Comparison of ENCODE assay signal across 8 cellular contexts in the genomic region with DNA sequence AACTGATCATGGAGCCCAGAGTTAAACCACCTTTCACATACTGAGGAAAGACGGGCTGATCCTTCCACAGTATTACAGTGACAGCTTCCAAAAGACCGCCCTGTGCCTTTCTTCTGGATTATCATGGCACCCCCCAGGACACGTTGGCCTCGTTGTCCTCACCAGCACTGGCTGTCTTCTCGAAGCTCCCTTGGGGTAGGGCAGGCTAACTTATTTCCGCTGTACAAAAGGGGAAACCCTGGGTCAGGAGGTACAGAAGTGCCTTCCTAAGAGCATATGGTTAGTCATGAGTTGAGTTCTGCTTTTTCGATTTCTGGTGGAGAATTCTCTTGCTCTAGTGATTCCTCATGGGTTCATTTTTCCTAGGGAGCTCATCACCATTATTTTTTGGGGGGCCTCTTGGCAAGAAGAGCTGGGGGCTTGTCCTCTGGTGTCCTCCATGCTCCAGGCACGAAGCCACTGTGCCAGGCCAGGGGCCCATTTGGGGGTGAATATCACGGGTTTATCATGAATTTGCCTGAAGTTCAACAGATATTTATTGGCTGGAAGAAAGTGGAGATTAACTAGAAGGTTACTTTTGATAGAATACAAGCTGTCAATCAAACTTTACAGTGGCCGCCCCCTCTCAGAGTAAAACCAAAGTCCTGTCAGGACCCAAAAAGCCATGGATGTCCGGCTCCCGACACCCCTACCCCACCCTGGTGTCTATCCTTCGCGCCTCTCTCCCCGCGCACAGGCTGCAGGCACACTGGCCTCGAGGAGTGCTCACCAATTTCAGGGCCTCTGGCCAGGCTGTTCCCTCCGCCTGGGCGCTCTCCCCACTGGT. TPM values are rescaled to one million over a fixed set of nuclear protein-coding genes. Genes with fewer than 3 reads are reported as not detected.
A peak's percentile ranks its signal among the peaks of the same experiment; 100 is the strongest.
DNase-seq lines count a peak whose midpoint lies in the region; ATAC-seq and TF ChIP-seq lines count a peak whose summit lies in the region.

No MANE protein-coding gene starts in this region.

- ATAC-seq in GM19452 (IDR thresholded peaks at IDR 0.05; ENCODE audit: unreplicated experiment) (peak; percentile 58), HG03520 (IDR thresholded peaks at IDR 0.05; ENCODE audit: unreplicated experiment) (peak; percentile 70), GM21526 (IDR thresholded peaks at IDR 0.05; ENCODE audit: low FRiP score, unreplicated experiment) (no peak), HG03097 (IDR thresholded peaks at IDR 0.05; ENCODE audit: low FRiP score, unreplicated experiment) (no peak)

- no peak for TF ChIP-seq CTCF in GM06990 (IDR thresholded peaks at IDR 0.05; ENCODE audit: insufficient read depth, low read length, poor library complexity, severe bottlenecking)

- peak; percentile 59 for DNase-seq in GM06990 (ENCODE audit: extremely low read depth, insufficient read length)
- DNase-seq in germinal center (ENCODE audit: low spot score) = peak; percentile 81
- no peak for DNase-seq in NCI-H1417 treated with DMSO at 0.1 percent for 48 hours (lab: John Stamatoyannopoulos, UW)
- no peak for DNase-seq in H4 (ENCODE audit: low spot score)

- H3K27me3 ChIP-seq in GM06990 (replicated peaks; ENCODE audit: control insufficient read depth, insufficient read depth, low read length) = no peaks in the 10 kb centered on the region

- no peak overlapping the region for H3K4me3 ChIP-seq in GM06990 (replicated peaks; ENCODE audit: low read depth, low read length)

- H3K36me3 ChIP-seq in GM06990 (ENCODE audit: control insufficient read depth, insufficient read depth, low read length) = no peaks in the 10 kb centered on the region

RNA-seq across cellular contexts. Expression of gene TRAF3, which starts 8.8 kb away (rescaled TPM):
- total RNA-seq in H4 (2014; rRNA removed; shearing (Covaris generic)) = 15.2 and 16.4 TPM in 2 replicates

Comparison
In these comparisons a context has a peak if more than half of its experiments do, and no peak if none do; other contexts are left out.
1. DNase-seq: peak in GM06990 (single experiment) and germinal center (single experiment); none in NCI-H1417 treated with DMSO at 0.1 percent for 48 hours (single experiment) and H4 (single experiment).
2. ATAC-seq: peak in GM19452 (single experiment) and HG03520 (single experiment); none in GM21526 (single experiment) and HG03097 (single experiment).